In the genomic region with DNA sequence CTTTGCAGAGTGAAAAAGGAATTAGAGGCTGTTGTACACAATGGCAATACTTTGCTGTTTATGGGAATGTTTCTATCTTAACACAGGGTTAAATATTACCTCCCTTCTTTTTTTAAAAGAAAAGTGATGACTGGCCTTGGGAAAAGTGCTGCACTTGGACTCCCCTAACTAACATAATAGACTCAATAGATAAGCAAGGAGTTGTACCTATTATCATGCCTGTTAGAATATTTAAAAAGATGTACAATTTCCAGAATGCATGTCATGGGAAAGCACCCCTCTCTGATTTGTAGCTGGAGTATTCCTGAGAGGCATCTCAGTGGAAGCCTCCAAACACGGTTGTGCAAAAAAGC, we compare ENCODE assay signal across 28 cellular contexts.
"Had no signal": no experiment of that assay in that cellular context is flagged by ENCODE, and none has a peak within 500 bp of the region (broad histone marks: within the 10 kb centered on the region; RNA-seq: fewer than 3 reads in every experiment).

No MANE protein-coding gene starts in this region.

- H3K9me3 Mint-ChIP-seq: activated CD8-positive, alpha-beta T cell treated with anti-CD3 and anti-CD28 coated beads for 36 hours; activated T-helper 17 cell treated with anti-CD3 and anti-CD28 coated beads, Interleukin-2, amount 50 U/mL, for 72 hours; nephron progenitor cell had no signal

- H3K36me3 Mint-ChIP-seq: activated naive CD8-positive, alpha-beta T cell treated with anti-CD3 and anti-CD28 coated beads for 36 hours; stimulated activated effector memory CD8-positive, alpha-beta T cell treated with anti-CD3 and anti-CD28 coated beads, Interleukin-12 subunit alpha, Interleukin-12 subunit beta, amount 100 ng/mL, for 72 hours had no signal

- H3K4me1 Mint-ChIP-seq: activated naive CD8-positive, alpha-beta T cell treated with anti-CD3 and anti-CD28 coated beads for 36 hours; activated T-helper 17 cell treated with anti-CD3 and anti-CD28 coated beads, Interleukin-2, amount 50 U/mL, for 72 hours; stimulated activated effector memory CD8-positive, alpha-beta T cell treated with anti-CD3 and anti-CD28 coated beads, Interleukin-12 subunit alpha, Interleukin-12 subunit beta, amount 100 ng/mL, for 72 hours had no signal

- DNase-seq: activated CD4-positive, alpha-beta T cell treated with anti-CD3 and anti-CD28 coated beads for 48 hours; activated CD4-positive, CD25-positive, alpha-beta regulatory T cell; activated CD8-positive, alpha-beta T cell treated with anti-CD3 and anti-CD28 coated beads for 36 hours; activated naive CD4-positive, alpha-beta T cell; activated naive CD8-positive, alpha-beta T cell treated with anti-CD3 and anti-CD28 coated beads for 36 hours; activated T-cell treated with anti-CD3 and anti-CD28 coated beads, Interleukin-2, amount 50 U/mL, for 1 hour; amygdala; body of pancreas; central memory CD4-positive, alpha-beta T cell; colonic mucosa; erythroblast; heart right ventricle; left colon; lower lobe of right lung; midbrain; nephron progenitor cell; nucleus accumbens; right cardiac atrium; stimulated activated CD4-positive, alpha-beta T cell treated with anti-CD3 and anti-CD28 coated beads, Interleukin-4, amount 100 ng/mL, for 24 hours; stomach; T-helper 1 cell; T-helper 9 cell; trophoblast cell had no signal

- H3K27ac Mint-ChIP-seq: activated CD8-positive, alpha-beta T cell treated with anti-CD3 and anti-CD28 coated beads for 36 hours; activated naive CD8-positive, alpha-beta T cell treated with anti-CD3 and anti-CD28 coated beads for 36 hours; activated T-helper 17 cell treated with anti-CD3 and anti-CD28 coated beads, Interleukin-2, amount 50 U/mL, for 72 hours; nephron progenitor cell; stimulated activated effector memory CD8-positive, alpha-beta T cell treated with anti-CD3 and anti-CD28 coated beads, Interleukin-12 subunit alpha, Interleukin-12 subunit beta, amount 100 ng/mL, for 72 hours had no signal

- H3K4me1 ChIP-seq: body of pancreas, colonic mucosa, lower lobe of right lung, prostate gland, stomach, vagina had no signal

- H3K27ac ChIP-seq: body of pancreas, colonic mucosa, lower lobe of right lung, prostate gland, skin epidermis, stomach, vagina had no signal

- H3K4me3 ChIP-seq: body of pancreas, colonic mucosa, heart right ventricle, lower lobe of right lung, prostate gland, skin epidermis, stomach, vagina had no signal

- H3K27me3 Mint-ChIP-seq: activated CD8-positive, alpha-beta T cell treated with anti-CD3 and anti-CD28 coated beads for 36 hours; activated naive CD8-positive, alpha-beta T cell treated with anti-CD3 and anti-CD28 coated beads for 36 hours; activated T-helper 17 cell treated with anti-CD3 and anti-CD28 coated beads, Interleukin-2, amount 50 U/mL, for 72 hours had no signal

- H3K36me3 ChIP-seq: colonic mucosa, heart right ventricle, lower lobe of right lung, prostate gland, stomach, vagina had no signal

- ATAC-seq: activated CD8-positive, alpha-beta T cell treated with anti-CD3 and anti-CD28 coated beads for 36 hours; activated T-helper 17 cell treated with anti-CD3 and anti-CD28 coated beads, Interleukin-2, amount 50 U/mL, for 72 hours; body of pancreas; heart right ventricle; lower lobe of right lung; right cardiac atrium; stimulated activated effector memory CD8-positive, alpha-beta T cell treated with anti-CD3 and anti-CD28 coated beads, Interleukin-12 subunit alpha, Interleukin-12 subunit beta, amount 100 ng/mL, for 72 hours had no signal

- H3K4me3 Mint-ChIP-seq: activated CD8-positive, alpha-beta T cell treated with anti-CD3 and anti-CD28 coated beads for 36 hours; activated naive CD8-positive, alpha-beta T cell treated with anti-CD3 and anti-CD28 coated beads for 36 hours; activated T-helper 17 cell treated with anti-CD3 and anti-CD28 coated beads, Interleukin-2, amount 50 U/mL, for 72 hours; nephron progenitor cell; stimulated activated effector memory CD8-positive, alpha-beta T cell treated with anti-CD3 and anti-CD28 coated beads, Interleukin-12 subunit alpha, Interleukin-12 subunit beta, amount 100 ng/mL, for 72 hours had no signal

- H3K27me3 ChIP-seq: body of pancreas, colonic mucosa, heart right ventricle, stomach, vagina had no signal

- H3K9me3 ChIP-seq: body of pancreas, colonic mucosa, lower lobe of right lung, prostate gland, stomach, vagina had no signal
